In genomic region chr5:33736510-33736909, GRCh38 we compare ENCODE assay signal across 1 cellular context.
TF ChIP-seq lines count a peak whose summit lies in the region.

No MANE protein-coding gene starts in this region.

TF ChIP-seq in HepG2, 621 proteins besides CTCF, POLR2A, EP300 and RAD21 (continued from another document):
- TF ChIP-seq, protein P1, sequence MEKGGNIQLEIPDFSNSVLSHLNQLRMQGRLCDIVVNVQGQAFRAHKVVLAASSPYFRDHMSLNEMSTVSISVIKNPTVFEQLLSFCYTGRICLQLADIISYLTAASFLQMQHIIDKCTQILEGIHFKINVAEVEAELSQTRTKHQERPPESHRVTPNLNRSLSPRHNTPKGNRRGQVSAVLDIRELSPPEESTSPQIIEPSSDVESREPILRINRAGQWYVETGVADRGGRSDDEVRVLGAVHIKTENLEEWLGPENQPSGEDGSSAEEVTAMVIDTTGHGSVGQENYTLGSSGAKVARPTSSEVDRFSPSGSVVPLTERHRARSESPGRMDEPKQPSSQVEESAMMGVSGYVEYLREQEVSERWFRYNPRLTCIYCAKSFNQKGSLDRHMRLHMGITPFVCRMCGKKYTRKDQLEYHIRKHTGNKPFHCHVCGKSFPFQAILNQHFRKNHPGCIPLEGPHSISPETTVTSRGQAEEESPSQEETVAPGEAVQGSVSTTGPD (CRISPR knock-in tag; IDR thresholded peaks at IDR 0.05) = no peak
- no peak for TF ChIP-seq MTF1 (CRISPR knock-in tag; IDR thresholded peaks at IDR 0.05)
- no peak for TF ChIP-seq SMAD3 (CRISPR knock-in tag; IDR thresholded peaks at IDR 0.05)
- no peak for TF ChIP-seq ZNF558 (CRISPR knock-in tag; IDR thresholded peaks at IDR 0.05; ENCODE audit: borderline replicate concordance)
TF ChIP-seq in HepG2: peak in this region for 0.
